1 cellular context compared by ENCODE assay signal in the genomic region with DNA sequence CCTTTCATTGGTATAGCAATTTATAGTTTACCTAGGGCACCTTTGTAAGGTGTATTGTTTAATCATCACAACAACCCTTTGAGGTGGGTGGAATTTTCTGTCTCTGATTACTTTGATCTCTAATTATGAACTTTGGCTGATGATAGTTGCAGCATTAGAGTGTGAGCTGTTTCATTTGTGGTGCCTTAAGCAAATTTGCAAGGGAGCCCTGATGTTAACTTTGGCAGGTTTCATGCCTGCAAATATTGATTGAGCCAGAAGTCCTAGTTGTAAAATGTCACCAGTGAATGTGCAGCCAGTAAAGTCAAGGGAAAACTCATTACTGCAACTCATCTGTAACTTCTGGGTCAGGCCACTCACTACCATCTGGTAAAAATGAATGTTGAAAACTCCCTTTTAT.
TF ChIP-seq lines count a peak whose summit lies in the region.

No MANE protein-coding gene starts in this region.

TF ChIP-seq in HepG2, 621 proteins besides CTCF, POLR2A, EP300 and RAD21 (continued from another document and continues in another):
- TF ChIP-seq, protein P1, sequence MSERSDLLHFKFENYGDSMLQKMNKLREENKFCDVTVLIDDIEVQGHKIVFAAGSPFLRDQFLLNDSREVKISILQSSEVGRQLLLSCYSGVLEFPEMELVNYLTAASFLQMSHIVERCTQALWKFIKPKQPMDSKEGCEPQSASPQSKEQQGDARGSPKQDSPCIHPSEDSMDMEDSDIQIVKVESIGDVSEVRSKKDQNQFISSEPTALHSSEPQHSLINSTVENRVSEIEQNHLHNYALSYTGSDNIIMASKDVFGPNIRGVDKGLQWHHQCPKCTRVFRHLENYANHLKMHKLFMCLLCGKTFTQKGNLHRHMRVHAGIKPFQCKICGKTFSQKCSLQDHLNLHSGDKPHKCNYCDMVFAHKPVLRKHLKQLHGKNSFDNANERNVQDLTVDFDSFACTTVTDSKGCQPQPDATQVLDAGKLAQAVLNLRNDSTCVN (CRISPR knock-in tag; IDR thresholded peaks at IDR 0.05; ENCODE audit: borderline replicate concordance) = no peak
- TF ChIP-seq, protein P2, sequence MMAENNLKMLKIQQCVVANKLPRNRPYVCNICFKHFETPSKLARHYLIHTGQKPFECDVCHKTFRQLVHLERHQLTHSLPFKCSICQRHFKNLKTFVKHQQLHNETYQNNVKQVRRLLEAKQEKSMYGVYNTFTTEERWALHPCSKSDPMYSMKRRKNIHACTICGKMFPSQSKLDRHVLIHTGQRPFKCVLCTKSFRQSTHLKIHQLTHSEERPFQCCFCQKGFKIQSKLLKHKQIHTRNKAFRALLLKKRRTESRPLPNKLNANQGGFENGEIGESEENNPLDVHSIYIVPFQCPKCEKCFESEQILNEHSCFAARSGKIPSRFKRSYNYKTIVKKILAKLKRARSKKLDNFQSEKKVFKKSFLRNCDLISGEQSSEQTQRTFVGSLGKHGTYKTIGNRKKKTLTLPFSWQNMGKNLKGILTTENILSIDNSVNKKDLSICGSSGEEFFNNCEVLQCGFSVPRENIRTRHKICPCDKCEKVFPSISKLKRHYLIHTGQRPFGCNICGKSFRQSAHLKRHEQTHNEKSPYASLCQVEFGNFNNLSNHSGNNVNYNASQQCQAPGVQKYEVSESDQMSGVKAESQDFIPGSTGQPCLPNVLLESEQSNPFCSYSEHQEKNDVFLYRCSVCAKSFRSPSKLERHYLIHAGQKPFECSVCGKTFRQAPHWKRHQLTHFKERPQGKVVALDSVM (CRISPR knock-in tag; IDR thresholded peaks at IDR 0.05) = no peak
- TF ChIP-seq ZFP82 (CRISPR knock-in tag; IDR thresholded peaks at IDR 0.05; ENCODE audit: borderline replicate concordance) (0 out of 2 replicates have a peak, but pooled peaks have one; percentile 20), SP5 (CRISPR knock-in tag; IDR thresholded peaks at IDR 0.05; ENCODE audit: borderline replicate concordance, low read depth) (no peak), ZNF737 (CRISPR knock-in tag; IDR thresholded peaks at IDR 0.05; ENCODE audit: borderline replicate concordance) (no peak), MED8 (CRISPR knock-in tag; IDR thresholded peaks at IDR 0.05; ENCODE audit: insufficient replicate concordance) (no peak), ATF7-NPFF (CRISPR knock-in tag; IDR thresholded peaks at IDR 0.05; ENCODE audit: low read depth) (no peak), FOXP1 (IDR thresholded peaks at IDR 0.05) (no peak; the same call in 1 of the 2 replicates), FOXP1 (CRISPR knock-in tag; IDR thresholded peaks at IDR 0.05) (peak; percentile 52; the same call in 1 of the 2 replicates), RFX1 (IDR thresholded peaks at IDR 0.05) (no peak), MEIS1 (CRISPR knock-in tag; IDR thresholded peaks at IDR 0.05; ENCODE audit: borderline replicate concordance) (no peak), NONO (IDR thresholded peaks at IDR 0.05) (no peak), NONO (CRISPR knock-in tag; conservative IDR thresholded peaks at IDR 0.05) (peak; percentile 63), FOXC1 (CRISPR knock-in tag; IDR thresholded peaks at IDR 0.05; ENCODE audit: borderline replicate concordance) (no peak), ZNF230 (CRISPR knock-in tag; IDR thresholded peaks at IDR 0.05) (no peak), KDM5A (IDR thresholded peaks at IDR 0.05; ENCODE audit: borderline replicate concordance, low read length) (no peak), IRX3 (CRISPR knock-in tag; IDR thresholded peaks at IDR 0.05; ENCODE audit: borderline replicate concordance, low read depth) (no peak), RXRB (CRISPR knock-in tag; IDR thresholded peaks at IDR 0.05; ENCODE audit: borderline replicate concordance) (no peak), CEBPG (CRISPR knock-in tag; IDR thresholded peaks at IDR 0.05) (no peak), CENPX (CRISPR knock-in tag; IDR thresholded peaks at IDR 0.05) (no peak), KLF13 (CRISPR knock-in tag; IDR thresholded peaks at IDR 0.05) (no peak), HDAC1 (CRISPR knock-in tag; IDR thresholded peaks at IDR 0.05) (0 out of 2 replicates have a peak, but pooled peaks have one; percentile 19), RFXAP (CRISPR knock-in tag; IDR thresholded peaks at IDR 0.05; ENCODE audit: borderline replicate concordance) (no peak), NKX3-1 (CRISPR knock-in tag; IDR thresholded peaks at IDR 0.05) (no peak), ZNF703 (CRISPR knock-in tag; IDR thresholded peaks at IDR 0.05; ENCODE audit: borderline replicate concordance) (no peak), ZNF605 (CRISPR knock-in tag; IDR thresholded peaks at IDR 0.05) (no peak), ZFP62 (CRISPR knock-in tag; IDR thresholded peaks at IDR 0.05) (no peak), ZBTB21 (CRISPR knock-in tag; IDR thresholded peaks at IDR 0.05) (no peak), MXI1 (IDR thresholded peaks at IDR 0.05; ENCODE audit: borderline replicate concordance, low read depth, low read length) (no peak)
- TF ChIP-seq, protein P3, sequence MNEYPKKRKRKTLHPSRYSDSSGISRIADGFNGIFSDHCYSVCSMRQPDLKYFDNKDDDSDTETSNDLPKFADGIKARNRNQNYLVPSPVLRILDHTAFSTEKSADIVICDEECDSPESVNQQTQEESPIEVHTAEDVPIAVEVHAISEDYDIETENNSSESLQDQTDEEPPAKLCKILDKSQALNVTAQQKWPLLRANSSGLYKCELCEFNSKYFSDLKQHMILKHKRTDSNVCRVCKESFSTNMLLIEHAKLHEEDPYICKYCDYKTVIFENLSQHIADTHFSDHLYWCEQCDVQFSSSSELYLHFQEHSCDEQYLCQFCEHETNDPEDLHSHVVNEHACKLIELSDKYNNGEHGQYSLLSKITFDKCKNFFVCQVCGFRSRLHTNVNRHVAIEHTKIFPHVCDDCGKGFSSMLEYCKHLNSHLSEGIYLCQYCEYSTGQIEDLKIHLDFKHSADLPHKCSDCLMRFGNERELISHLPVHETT (CRISPR knock-in tag; conservative IDR thresholded peaks at IDR 0.05) = no peak
- TF ChIP-seq, protein P4, sequence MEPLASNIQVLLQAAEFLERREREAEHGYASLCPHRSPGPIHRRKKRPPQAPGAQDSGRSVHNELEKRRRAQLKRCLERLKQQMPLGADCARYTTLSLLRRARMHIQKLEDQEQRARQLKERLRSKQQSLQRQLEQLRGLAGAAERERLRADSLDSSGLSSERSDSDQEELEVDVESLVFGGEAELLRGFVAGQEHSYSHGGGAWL (CRISPR knock-in tag; IDR thresholded peaks at IDR 0.05) = no peak
- TF ChIP-seq, protein P5, sequence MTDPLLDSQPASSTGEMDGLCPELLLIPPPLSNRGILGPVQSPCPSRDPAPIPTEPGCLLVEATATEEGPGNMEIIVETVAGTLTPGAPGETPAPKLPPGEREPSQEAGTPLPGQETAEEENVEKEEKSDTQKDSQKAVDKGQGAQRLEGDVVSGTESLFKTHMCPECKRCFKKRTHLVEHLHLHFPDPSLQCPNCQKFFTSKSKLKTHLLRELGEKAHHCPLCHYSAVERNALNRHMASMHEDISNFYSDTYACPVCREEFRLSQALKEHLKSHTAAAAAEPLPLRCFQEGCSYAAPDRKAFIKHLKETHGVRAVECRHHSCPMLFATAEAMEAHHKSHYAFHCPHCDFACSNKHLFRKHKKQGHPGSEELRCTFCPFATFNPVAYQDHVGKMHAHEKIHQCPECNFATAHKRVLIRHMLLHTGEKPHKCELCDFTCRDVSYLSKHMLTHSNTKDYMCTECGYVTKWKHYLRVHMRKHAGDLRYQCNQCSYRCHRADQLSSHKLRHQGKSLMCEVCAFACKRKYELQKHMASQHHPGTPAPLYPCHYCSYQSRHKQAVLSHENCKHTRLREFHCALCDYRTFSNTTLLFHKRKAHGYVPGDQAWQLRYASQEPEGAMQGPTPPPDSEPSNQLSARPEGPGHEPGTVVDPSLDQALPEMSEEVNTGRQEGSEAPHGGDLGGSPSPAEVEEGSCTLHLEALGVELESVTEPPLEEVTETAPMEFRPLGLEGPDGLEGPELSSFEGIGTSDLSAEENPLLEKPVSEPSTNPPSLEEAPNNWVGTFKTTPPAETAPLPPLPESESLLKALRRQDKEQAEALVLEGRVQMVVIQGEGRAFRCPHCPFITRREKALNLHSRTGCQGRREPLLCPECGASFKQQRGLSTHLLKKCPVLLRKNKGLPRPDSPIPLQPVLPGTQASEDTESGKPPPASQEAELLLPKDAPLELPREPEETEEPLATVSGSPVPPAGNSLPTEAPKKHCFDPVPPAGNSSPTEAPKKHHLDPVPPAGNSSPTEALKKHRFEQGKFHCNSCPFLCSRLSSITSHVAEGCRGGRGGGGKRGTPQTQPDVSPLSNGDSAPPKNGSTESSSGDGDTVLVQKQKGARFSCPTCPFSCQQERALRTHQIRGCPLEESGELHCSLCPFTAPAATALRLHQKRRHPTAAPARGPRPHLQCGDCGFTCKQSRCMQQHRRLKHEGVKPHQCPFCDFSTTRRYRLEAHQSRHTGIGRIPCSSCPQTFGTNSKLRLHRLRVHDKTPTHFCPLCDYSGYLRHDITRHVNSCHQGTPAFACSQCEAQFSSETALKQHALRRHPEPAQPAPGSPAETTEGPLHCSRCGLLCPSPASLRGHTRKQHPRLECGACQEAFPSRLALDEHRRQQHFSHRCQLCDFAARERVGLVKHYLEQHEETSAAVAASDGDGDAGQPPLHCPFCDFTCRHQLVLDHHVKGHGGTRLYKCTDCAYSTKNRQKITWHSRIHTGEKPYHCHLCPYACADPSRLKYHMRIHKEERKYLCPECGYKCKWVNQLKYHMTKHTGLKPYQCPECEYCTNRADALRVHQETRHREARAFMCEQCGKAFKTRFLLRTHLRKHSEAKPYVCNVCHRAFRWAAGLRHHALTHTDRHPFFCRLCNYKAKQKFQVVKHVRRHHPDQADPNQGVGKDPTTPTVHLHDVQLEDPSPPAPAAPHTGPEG (CRISPR knock-in tag; IDR thresholded peaks at IDR 0.05) = no peak
- TF ChIP-seq, protein P6, sequence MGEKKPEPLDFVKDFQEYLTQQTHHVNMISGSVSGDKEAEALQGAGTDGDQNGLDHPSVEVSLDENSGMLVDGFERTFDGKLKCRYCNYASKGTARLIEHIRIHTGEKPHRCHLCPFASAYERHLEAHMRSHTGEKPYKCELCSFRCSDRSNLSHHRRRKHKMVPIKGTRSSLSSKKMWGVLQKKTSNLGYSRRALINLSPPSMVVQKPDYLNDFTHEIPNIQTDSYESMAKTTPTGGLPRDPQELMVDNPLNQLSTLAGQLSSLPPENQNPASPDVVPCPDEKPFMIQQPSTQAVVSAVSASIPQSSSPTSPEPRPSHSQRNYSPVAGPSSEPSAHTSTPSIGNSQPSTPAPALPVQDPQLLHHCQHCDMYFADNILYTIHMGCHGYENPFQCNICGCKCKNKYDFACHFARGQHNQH (CRISPR knock-in tag; IDR thresholded peaks at IDR 0.05) = no peak
- TF ChIP-seq, protein P7, sequence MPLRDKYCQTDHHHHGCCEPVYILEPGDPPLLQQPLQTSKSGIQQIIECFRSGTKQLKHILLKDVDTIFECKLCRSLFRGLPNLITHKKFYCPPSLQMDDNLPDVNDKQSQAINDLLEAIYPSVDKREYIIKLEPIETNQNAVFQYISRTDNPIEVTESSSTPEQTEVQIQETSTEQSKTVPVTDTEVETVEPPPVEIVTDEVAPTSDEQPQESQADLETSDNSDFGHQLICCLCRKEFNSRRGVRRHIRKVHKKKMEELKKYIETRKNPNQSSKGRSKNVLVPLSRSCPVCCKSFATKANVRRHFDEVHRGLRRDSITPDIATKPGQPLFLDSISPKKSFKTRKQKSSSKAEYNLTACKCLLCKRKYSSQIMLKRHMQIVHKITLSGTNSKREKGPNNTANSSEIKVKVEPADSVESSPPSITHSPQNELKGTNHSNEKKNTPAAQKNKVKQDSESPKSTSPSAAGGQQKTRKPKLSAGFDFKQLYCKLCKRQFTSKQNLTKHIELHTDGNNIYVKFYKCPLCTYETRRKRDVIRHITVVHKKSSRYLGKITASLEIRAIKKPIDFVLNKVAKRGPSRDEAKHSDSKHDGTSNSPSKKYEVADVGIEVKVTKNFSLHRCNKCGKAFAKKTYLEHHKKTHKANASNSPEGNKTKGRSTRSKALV (CRISPR knock-in tag; IDR thresholded peaks at IDR 0.05) = no peak
- TF ChIP-seq, protein P8, sequence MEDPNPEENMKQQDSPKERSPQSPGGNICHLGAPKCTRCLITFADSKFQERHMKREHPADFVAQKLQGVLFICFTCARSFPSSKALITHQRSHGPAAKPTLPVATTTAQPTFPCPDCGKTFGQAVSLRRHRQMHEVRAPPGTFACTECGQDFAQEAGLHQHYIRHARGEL (CRISPR knock-in tag; IDR thresholded peaks at IDR 0.05) = no peak
- TF ChIP-seq, protein P9, sequence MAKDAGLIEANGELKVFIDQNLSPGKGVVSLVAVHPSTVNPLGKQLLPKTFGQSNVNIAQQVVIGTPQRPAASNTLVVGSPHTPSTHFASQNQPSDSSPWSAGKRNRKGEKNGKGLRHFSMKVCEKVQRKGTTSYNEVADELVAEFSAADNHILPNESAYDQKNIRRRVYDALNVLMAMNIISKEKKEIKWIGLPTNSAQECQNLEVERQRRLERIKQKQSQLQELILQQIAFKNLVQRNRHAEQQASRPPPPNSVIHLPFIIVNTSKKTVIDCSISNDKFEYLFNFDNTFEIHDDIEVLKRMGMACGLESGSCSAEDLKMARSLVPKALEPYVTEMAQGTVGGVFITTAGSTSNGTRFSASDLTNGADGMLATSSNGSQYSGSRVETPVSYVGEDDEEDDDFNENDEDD (CRISPR knock-in tag; IDR thresholded peaks at IDR 0.05; ENCODE audit: borderline replicate concordance) = no peak
- TF ChIP-seq, protein P10, sequence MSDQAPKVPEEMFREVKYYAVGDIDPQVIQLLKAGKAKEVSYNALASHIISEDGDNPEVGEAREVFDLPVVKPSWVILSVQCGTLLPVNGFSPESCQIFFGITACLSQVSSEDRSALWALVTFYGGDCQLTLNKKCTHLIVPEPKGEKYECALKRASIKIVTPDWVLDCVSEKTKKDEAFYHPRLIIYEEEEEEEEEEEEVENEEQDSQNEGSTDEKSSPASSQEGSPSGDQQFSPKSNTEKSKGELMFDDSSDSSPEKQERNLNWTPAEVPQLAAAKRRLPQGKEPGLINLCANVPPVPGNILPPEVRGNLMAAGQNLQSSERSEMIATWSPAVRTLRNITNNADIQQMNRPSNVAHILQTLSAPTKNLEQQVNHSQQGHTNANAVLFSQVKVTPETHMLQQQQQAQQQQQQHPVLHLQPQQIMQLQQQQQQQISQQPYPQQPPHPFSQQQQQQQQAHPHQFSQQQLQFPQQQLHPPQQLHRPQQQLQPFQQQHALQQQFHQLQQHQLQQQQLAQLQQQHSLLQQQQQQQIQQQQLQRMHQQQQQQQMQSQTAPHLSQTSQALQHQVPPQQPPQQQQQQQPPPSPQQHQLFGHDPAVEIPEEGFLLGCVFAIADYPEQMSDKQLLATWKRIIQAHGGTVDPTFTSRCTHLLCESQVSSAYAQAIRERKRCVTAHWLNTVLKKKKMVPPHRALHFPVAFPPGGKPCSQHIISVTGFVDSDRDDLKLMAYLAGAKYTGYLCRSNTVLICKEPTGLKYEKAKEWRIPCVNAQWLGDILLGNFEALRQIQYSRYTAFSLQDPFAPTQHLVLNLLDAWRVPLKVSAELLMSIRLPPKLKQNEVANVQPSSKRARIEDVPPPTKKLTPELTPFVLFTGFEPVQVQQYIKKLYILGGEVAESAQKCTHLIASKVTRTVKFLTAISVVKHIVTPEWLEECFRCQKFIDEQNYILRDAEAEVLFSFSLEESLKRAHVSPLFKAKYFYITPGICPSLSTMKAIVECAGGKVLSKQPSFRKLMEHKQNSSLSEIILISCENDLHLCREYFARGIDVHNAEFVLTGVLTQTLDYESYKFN (CRISPR knock-in tag; conservative IDR thresholded peaks at IDR 0.05) = peak; percentile 51; the same call in 1 of the 2 replicates
- TF ChIP-seq, protein P11, sequence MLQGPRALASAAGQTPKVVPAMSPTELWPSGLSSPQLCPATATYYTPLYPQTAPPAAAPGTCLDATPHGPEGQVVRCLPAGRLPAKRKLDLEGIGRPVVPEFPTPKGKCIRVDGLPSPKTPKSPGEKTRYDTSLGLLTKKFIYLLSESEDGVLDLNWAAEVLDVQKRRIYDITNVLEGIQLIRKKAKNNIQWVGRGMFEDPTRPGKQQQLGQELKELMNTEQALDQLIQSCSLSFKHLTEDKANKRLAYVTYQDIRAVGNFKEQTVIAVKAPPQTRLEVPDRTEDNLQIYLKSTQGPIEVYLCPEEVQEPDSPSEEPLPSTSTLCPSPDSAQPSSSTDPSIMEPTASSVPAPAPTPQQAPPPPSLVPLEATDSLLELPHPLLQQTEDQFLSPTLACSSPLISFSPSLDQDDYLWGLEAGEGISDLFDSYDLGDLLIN (CRISPR knock-in tag; IDR thresholded peaks at IDR 0.05; ENCODE audit: borderline replicate concordance) = no peak
